18 cellular contexts compared by ENCODE assay signal in genomic region chr11:14529933-14530332, GRCh38. TPM values are rescaled to one million over a fixed set of nuclear protein-coding genes. Genes with fewer than 3 reads are reported as not detected.
DNase-seq lines count a peak whose midpoint lies in the region; ATAC-seq and TF ChIP-seq lines count a peak whose summit lies in the region.
"Had no signal": no experiment of that assay in that cellular context is flagged by ENCODE, and none has a peak within 500 bp of the region (broad histone marks: within the 10 kb centered on the region; RNA-seq: fewer than 3 reads in every experiment).

No MANE protein-coding gene starts in this region.

- no peaks in the 10 kb centered on the region for H3K36me3 ChIP-seq in SK-N-SH (replicated peaks in 1 of 2; ENCODE audit: control insufficient read depth in 1 of 2, insufficient read depth in 2 of 2, low read length in 1 of 2)
- H3K36me3 ChIP-seq: Peyer's patch had no signal

- H2AFZ ChIP-seq in SK-N-SH (ENCODE audit: low read depth): no peak overlapping the region

- POLR2A ChIA-PET in SK-N-SH (lab: Yijun Ruan, JAX): no interaction called here

- no peak overlapping the region for H3K9ac ChIP-seq in SK-N-SH

- H3K79me2 ChIP-seq in SK-N-SH (ENCODE audit: insufficient read depth): no peaks in the 10 kb centered on the region

- no peaks in the 10 kb centered on the region for H3K9me3 ChIP-seq in SK-N-SH
- H3K9me3 ChIP-seq: Peyer's patch had no signal

- peaks cover 10% of the 10 kb centered on the region for H3K4me1 Mint-ChIP-seq in progenitor cell of endocrine pancreas (ENCODE audit: low read depth)

- no peak overlapping the region for H3K4me2 ChIP-seq in SK-N-SH

- TF ChIP-seq RAD21 in SK-N-SH (IDR thresholded peaks at IDR 0.05; ENCODE audit: low read length) (no peak), Ishikawa (IDR thresholded peaks at IDR 0.05; ENCODE audit: low read depth) (no peak)

- H3K27me3 Mint-ChIP-seq in progenitor cell of endocrine pancreas: no peaks in the 10 kb centered on the region

- no peaks in the 10 kb centered on the region for H3K4me1 ChIP-seq in SK-N-SH (ENCODE audit: control insufficient read depth in 1 of 2, insufficient read depth in 2 of 2, low read depth in 1 of 2, low read length in 1 of 2)
- H3K4me1 ChIP-seq: Peyer's patch had no signal

- no peaks in the 10 kb centered on the region for H3K9me3 Mint-ChIP-seq in progenitor cell of endocrine pancreas (ENCODE audit: low read depth)

- H3K9me2 ChIP-seq in SK-N-SH: no peaks in the 10 kb centered on the region

- ATAC-seq in SK-N-SH treated with all-trans-retinoic acid at 6 μM for 48 hours (peak; percentile 26; the same call in 1 of the 3 replicates), GM19452 (IDR thresholded peaks at IDR 0.05; ENCODE audit: unreplicated experiment) (no peak), sciatic nerve (no peak)

- H3K4me3 Mint-ChIP-seq in progenitor cell of endocrine pancreas (ENCODE audit: low read depth): no peak overlapping the region

- TF ChIP-seq EP300 in SK-N-SH (IDR thresholded peaks at IDR 0.05; ENCODE audit: borderline replicate concordance in 1 of 2, low read depth in 1 of 2, low read length in 1 of 2): no peak
- TF ChIP-seq EP300 in Ishikawa (IDR thresholded peaks at IDR 0.05; ENCODE audit: borderline replicate concordance): peak; percentile 49; the same call in 1 of the 2 replicates

- no peaks in the 10 kb centered on the region for H3K27me3 ChIP-seq in SK-N-SH (ENCODE audit: insufficient read depth)
- H3K27me3 ChIP-seq: Peyer's patch had no signal

- peak overlapping the region; percentile 9 for H3K27ac Mint-ChIP-seq in progenitor cell of endocrine pancreas

- no peaks in the 10 kb centered on the region for H3K36me3 Mint-ChIP-seq in progenitor cell of endocrine pancreas (ENCODE audit: insufficient read depth)

- DNase-seq in SK-N-SH: no peak
- DNase-seq in epithelial cell of esophagus (ENCODE audit: low read depth): peak; percentile 8
- DNase-seq in progenitor cell of endocrine pancreas (ENCODE audit: low spot score, unreplicated experiment): no peak
- no peak for DNase-seq in activated CD8-positive, alpha-beta memory T cell treated with anti-CD3 and anti-CD28 coated beads, Interleukin-2, amount 50 U/mL, for 48 hours
- DNase-seq in sciatic nerve (ENCODE audit: low spot score): no peak
- DNase-seq: 8988T, KG1, MM.1S, NCI-H1105, NCI-H187, NCI-H446 treated with DMSO at 0.1 percent for 48 hours, NCI-H748 treated with DMSO at 0.1 percent for 48 hours, Peyer's patch, SIG-M5 had no signal

- H3F3A ChIP-seq in SK-N-SH (replicated peaks; ENCODE audit: insufficient read depth): no peaks in the 10 kb centered on the region

- 72% methylated on average over 2 of the region's 2 CpGs for WGBS in SK-N-SH (ENCODE audit: low lambda C conversion rate)

- TF ChIP-seq CTCF in SK-N-SH (IDR thresholded peaks at IDR 0.05) (no peak), epithelial cell of esophagus (IDR thresholded peaks at IDR 0.05; ENCODE audit: insufficient read depth, low read depth, low read length, missing control alignments) (no peak), progenitor cell of endocrine pancreas (IDR thresholded peaks at IDR 0.05; ENCODE audit: unreplicated experiment) (no peak)

- intact Hi-C loops in sciatic nerve (cut with DNase I): no loop called here

- no peak overlapping the region for H3K27ac ChIP-seq in SK-N-SH (ENCODE audit: low read depth in 2 of 2, low read length in 1 of 2)
- H3K27ac ChIP-seq: C4-2B, Peyer's patch had no signal

- no peaks in the 10 kb centered on the region for H4K20me1 ChIP-seq in SK-N-SH (ENCODE audit: insufficient read depth)

- H3K4me3 ChIP-seq in SK-N-SH (ENCODE audit: low read depth in 2 of 2, low read length in 1 of 2) (no peak overlapping the region), epithelial cell of esophagus (ENCODE audit: low read length) (no peak overlapping the region)
- H3K4me3 ChIP-seq: Peyer's patch had no signal

- CTCF ChIA-PET in SK-N-SH (lab: Yijun Ruan, JAX): interaction anchor here (1.0 to 5.2 kb wide), 2 partner anchors 8 to 378 kb away, joined by 3 to 26 read pairs; no protein-coding TSS in a partner anchor

TF ChIP-seq in SK-N-SH treated with all-trans-retinoic acid at 6 μM for 48 hours, 23 proteins besides CTCF, POLR2A, EP300 and RAD21 (continues in another document):
- TF ChIP-seq PATZ1 (CRISPR knock-in tag; IDR thresholded peaks at IDR 0.05; ENCODE audit: borderline replicate concordance) (no peak), GLIS3 (CRISPR knock-in tag; IDR thresholded peaks at IDR 0.05) (no peak)

TF ChIP-seq in SK-N-SH, 30 proteins besides CTCF, POLR2A, EP300 and RAD21 (continues in another document):
- TF ChIP-seq USF2 (IDR thresholded peaks at IDR 0.05; ENCODE audit: borderline replicate concordance, low read depth, low read length): no peak
- no peak for TF ChIP-seq ZBTB33 (IDR thresholded peaks at IDR 0.05; ENCODE audit: borderline replicate concordance, low read depth)
- TF ChIP-seq FOSL2 (IDR thresholded peaks at IDR 0.05; ENCODE audit: borderline replicate concordance, low read depth): no peak
- no peak for TF ChIP-seq TEAD4 (IDR thresholded peaks at IDR 0.05; ENCODE audit: borderline replicate concordance, insufficient read depth)
- no peak for TF ChIP-seq NRF1 (IDR thresholded peaks at IDR 0.05; ENCODE audit: low read depth, low read length)

TF ChIP-seq in Ishikawa, 13 proteins besides CTCF, POLR2A, EP300 and RAD21:
- TF ChIP-seq CEBPB (IDR thresholded peaks at IDR 0.05) (no peak), TEAD4 (IDR thresholded peaks at IDR 0.05) (peak; percentile 72), TCF12 (IDR thresholded peaks at IDR 0.05; ENCODE audit: low read depth) (0 out of 2 replicates have a peak, but pooled peaks have one; percentile 48)
TF ChIP-seq in Ishikawa: peak in this region for 2.

RNA-seq across cellular contexts. Expression of gene PSMA1, which starts 9.7 kb away (rescaled TPM):
- 166 and 226 TPM in 2 replicates for polyA plus RNA-seq in SK-N-SH (2012; rRNA removed)
- 185 and 231 TPM in 2 replicates for polyA plus RNA-seq in SK-N-SH (2012; cell fraction: cytosol; rRNA removed)
- 287 and 471 TPM in 2 replicates for polyA plus RNA-seq in SK-N-SH (2012; cell fraction: nucleus; rRNA removed)
- total RNA-seq in progenitor cell of endocrine pancreas: 144 and 147 TPM in 2 replicates
- 100 TPM for total RNA-seq in sciatic nerve

RNA-seq across cellular contexts. Expression of gene COPB1, which starts 30.3 kb away (rescaled TPM):
- 81.0 and 96.2 TPM in 2 replicates for polyA plus RNA-seq in SK-N-SH (2012; rRNA removed)
- polyA plus RNA-seq in SK-N-SH (2012; cell fraction: cytosol; rRNA removed): 103 and 108 TPM in 2 replicates
- polyA plus RNA-seq in SK-N-SH (2012; cell fraction: nucleus; rRNA removed): 63.8 and 109 TPM in 2 replicates
- total RNA-seq in progenitor cell of endocrine pancreas (99.9 and 100 TPM in 2 replicates), sciatic nerve (86.6 TPM)
